Comparison of ENCODE assay signal across 8 cellular contexts in the genomic region with DNA sequence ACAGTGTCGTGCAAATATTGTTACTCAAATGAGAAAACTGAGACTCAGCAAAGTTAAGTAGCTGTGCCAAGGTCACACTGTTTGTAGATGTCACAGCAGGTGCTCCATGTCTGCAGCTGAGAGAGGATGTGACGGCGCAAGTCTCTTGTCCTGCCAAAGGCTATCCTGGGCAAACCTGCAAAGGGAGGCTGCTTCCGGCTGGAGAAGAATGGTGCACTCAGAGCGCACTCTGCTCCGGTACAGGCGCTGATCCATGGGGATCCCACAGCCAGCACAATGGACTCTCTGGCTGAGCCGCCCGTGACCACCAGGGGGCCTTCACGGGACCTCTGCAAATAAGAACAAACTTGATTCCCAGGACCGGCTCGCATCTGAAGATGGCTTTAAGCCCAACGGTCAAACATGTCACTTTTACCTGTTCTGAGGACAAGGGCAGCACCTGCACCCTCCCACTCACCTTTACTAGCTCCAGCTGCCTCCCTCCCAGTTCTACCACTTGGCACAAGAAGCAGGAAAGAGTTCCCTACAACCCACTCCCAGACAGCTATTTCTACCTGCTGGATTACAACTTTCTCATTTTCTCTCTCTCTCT. TPM values are rescaled to one million over a fixed set of nuclear protein-coding genes. Genes with fewer than 3 reads are reported as not detected.
DNase-seq lines count a peak whose midpoint lies in the region; ATAC-seq and TF ChIP-seq lines count a peak whose summit lies in the region.

No MANE protein-coding gene starts in this region.

- no peaks in the 10 kb centered on the region for H3K36me3 Mint-ChIP-seq in chondrocyte (ENCODE audit: low read depth)

- H3K4me1 Mint-ChIP-seq in chondrocyte (ENCODE audit: low read depth), result peaks cover 16% of the 10 kb centered on the region

- peaks cover 22% of the 10 kb centered on the region for H3K27me3 Mint-ChIP-seq in chondrocyte (ENCODE audit: low read depth)

- TF ChIP-seq CTCF in chondrocyte (IDR thresholded peaks at IDR 0.05), result peak; percentile 91

- peak; percentile 100 for ATAC-seq in left lobe of liver
- no peak for ATAC-seq in HG03571 (IDR thresholded peaks at IDR 0.05; ENCODE audit: unreplicated experiment)

- H3K9me3 Mint-ChIP-seq in chondrocyte (ENCODE audit: low read depth), result no peaks in the 10 kb centered on the region

- DNase-seq in activated CD4-positive, alpha-beta T cell treated with anti-CD3 and anti-CD28 coated beads for 24 hours (ENCODE audit: low read depth in 2 of 2), result peak; percentile 14 to 31
- DNase-seq in activated CD4-positive, alpha-beta T cell treated with anti-CD3 and anti-CD28 coated beads for 1 hour, result no peak
- DNase-seq in NCI-H146 (lab: John Stamatoyannopoulos, UW) (peak; percentile 93), UCSD-AML1 (lab: John Stamatoyannopoulos, UW; ENCODE audit: unreplicated experiment) (peak; percentile 35), chondrocyte (ENCODE audit: low spot score) (no peak), left lobe of liver (ENCODE audit: low spot score) (peak; percentile 92)
- peak; percentile 45 to 52 for DNase-seq in stimulated activated CD4-positive, alpha-beta T cell treated with anti-CD3 and anti-CD28 coated beads, Interleukin-2, amount 100 ng/mL, for 48 hours

- no peak overlapping the region for H3K27ac Mint-ChIP-seq in chondrocyte (ENCODE audit: unreplicated experiment)

- no peak overlapping the region for H3K4me3 Mint-ChIP-seq in chondrocyte (ENCODE audit: unreplicated experiment)

RNA-seq across cellular contexts. Expression of gene RD3, which starts 21.9 kb away (rescaled TPM):
- total RNA-seq in chondrocyte (not detected in 3 replicates), left lobe of liver (not detected)

Comparison
In these comparisons a context has a peak if more than half of its experiments do, and no peak if none do; other contexts are left out.
1. DNase-seq: peak in activated CD4-positive, alpha-beta T cell treated with anti-CD3 and anti-CD28 coated beads for 24 hours (2 of 2), NCI-H146 (single experiment), UCSD-AML1 (single experiment), left lobe of liver (single experiment) and stimulated activated CD4-positive, alpha-beta T cell treated with anti-CD3 and anti-CD28 coated beads, Interleukin-2, amount 100 ng/mL, for 48 hours (2 of 2); none in activated CD4-positive, alpha-beta T cell treated with anti-CD3 and anti-CD28 coated beads for 1 hour (single experiment) and chondrocyte (single experiment).